1 cellular context compared by ENCODE assay signal in the genomic region with DNA sequence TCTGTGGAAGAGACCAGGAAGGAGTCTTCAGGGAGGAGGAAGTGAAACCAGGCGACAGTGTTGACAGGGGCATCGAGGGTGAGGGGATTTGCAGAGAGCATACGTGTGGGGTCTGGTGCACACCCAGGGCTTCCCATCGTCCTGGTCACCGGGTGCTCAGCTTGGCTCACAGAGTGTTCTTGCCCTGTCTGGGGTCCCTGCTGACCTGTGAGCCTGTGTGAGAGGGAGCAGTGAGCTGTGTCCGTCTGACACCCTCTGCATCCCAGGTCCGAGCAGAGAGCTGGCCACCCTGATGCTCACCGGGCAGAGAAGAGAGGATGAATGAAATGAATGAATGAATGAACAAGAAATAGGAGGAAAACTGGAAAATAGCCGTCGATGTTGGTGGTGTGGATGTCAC.
A peak's percentile ranks its signal among the peaks of the same experiment; 100 is the strongest.
TF ChIP-seq lines count a peak whose summit lies in the region.

No MANE protein-coding gene starts in this region.

TF ChIP-seq in GM12878, 131 proteins besides CTCF, POLR2A, EP300 and RAD21:
- TF ChIP-seq WRNIP1 (IDR thresholded peaks at IDR 0.05; ENCODE audit: borderline replicate concordance, low read depth, low read length) (no peak), SPI1 (IDR thresholded peaks at IDR 0.05; ENCODE audit: borderline replicate concordance, insufficient read depth, low read depth, low read length) (peak; percentile 17; the same call in 1 of the 2 replicates)
